Comparison of ENCODE assay signal across 12 cellular contexts in genomic region chrX:139692506-139692849, GRCh38. TPM values are rescaled to one million over a fixed set of nuclear protein-coding genes. Genes with fewer than 3 reads are reported as not detected.
DNase-seq lines count a peak whose midpoint lies in the region; ATAC-seq, FAIRE-seq and TF ChIP-seq lines count a peak whose summit lies in the region.
"Had no signal": no experiment of that assay in that cellular context is flagged by ENCODE, and none has a peak within 500 bp of the region (broad histone marks: within the 10 kb centered on the region; RNA-seq: fewer than 3 reads in every experiment).

No MANE protein-coding gene starts in this region.

- H3K4me3 Mint-ChIP-seq in nephron progenitor cell: peak overlapping the region; percentile 68
- H3K4me3 Mint-ChIP-seq: activated naive CD8-positive, alpha-beta T cell had no signal

- POLR2A ChIA-PET in A673 (lab: Charles Lee; ENCODE audit: low non-redundant PET): no interaction called here
- POLR2A ChIA-PET in endothelial cell of umbilical vein (lab: Charles Lee): no interaction called here

- CTCF ChIA-PET in A673 (lab: Charles Lee) (no interaction called here), endothelial cell of umbilical vein (lab: Charles Lee) (no interaction called here)

- no peak overlapping the region for H2AFZ ChIP-seq in endothelial cell of umbilical vein (ENCODE audit: low read depth, low read length)

- no peaks in the 10 kb centered on the region for H3K9me1 ChIP-seq in endothelial cell of umbilical vein (replicated peaks; ENCODE audit: control insufficient read depth, extremely low read depth, insufficient read depth, low read length)

- no peaks in the 10 kb centered on the region for H3K36me3 Mint-ChIP-seq in nephron progenitor cell (ENCODE audit: low read depth)

- TF ChIP-seq CTCF in A673 (conservative IDR thresholded peaks at IDR 0.05; ENCODE audit: low read depth, low read length): no peak
- TF ChIP-seq CTCF in endothelial cell of umbilical vein (IDR thresholded peaks at IDR 0.05; ENCODE audit: extremely low read depth in 1 of 2, insufficient read depth in 1 of 2, low read depth in 1 of 2, low read length in 2 of 2): no peak
- no peak for TF ChIP-seq CTCF in nephron progenitor cell (IDR thresholded peaks at IDR 0.05)

- H3K27ac ChIP-seq in A673 (ENCODE audit: low read depth, low read length, poor library complexity, severe bottlenecking) (no peak overlapping the region), endothelial cell of umbilical vein (ENCODE audit: insufficient read depth, low read depth, low read length) (no peak overlapping the region)

- H3K27ac Mint-ChIP-seq in nephron progenitor cell: no peak overlapping the region
- H3K27ac Mint-ChIP-seq: activated naive CD8-positive, alpha-beta T cell; CD14-positive monocyte had no signal

- H3K9ac ChIP-seq in endothelial cell of umbilical vein (replicated peaks; ENCODE audit: extremely low read depth, insufficient read depth, low read length): no peak overlapping the region

- H3K4me1 ChIP-seq in A673 (ENCODE audit: insufficient read depth, low read length, poor library complexity, severe bottlenecking) (no peaks in the 10 kb centered on the region), endothelial cell of umbilical vein (ENCODE audit: control insufficient read depth, extremely low read depth, insufficient read depth, low read length) (no peaks in the 10 kb centered on the region)

- H3K36me3 ChIP-seq in A673 (ENCODE audit: insufficient read depth, low read length, poor library complexity, severe bottlenecking): no peaks in the 10 kb centered on the region
- no peaks in the 10 kb centered on the region for H3K36me3 ChIP-seq in endothelial cell of umbilical vein (ENCODE audit: control insufficient read depth in 2 of 2, extremely low read depth in 1 of 2, insufficient read depth in 2 of 2, low read length in 2 of 2)

- peak; percentile 43 for ATAC-seq in HG02870 (IDR thresholded peaks at IDR 0.05; ENCODE audit: unreplicated experiment)

- no TSS peak for BruUV-seq in A673 (replicated peaks; lab: Mats Ljungman, UMichigan)
- no TSS peak for BruUV-seq in endothelial cell of umbilical vein (replicated peaks; lab: Mats Ljungman, UMichigan)

- peak overlapping the region; percentile 16 for H3K4me2 ChIP-seq in endothelial cell of umbilical vein (ENCODE audit: insufficient read depth, low read length)

- no peaks in the 10 kb centered on the region for H3K27me3 ChIP-seq in A673 (replicated peaks; ENCODE audit: insufficient read depth, low read depth, low read length, poor library complexity)
- H3K27me3 ChIP-seq in endothelial cell of umbilical vein (ENCODE audit: control insufficient read depth in 2 of 2, insufficient read depth in 2 of 2, low read length in 2 of 2): peaks cover 12 to 15% of the 10 kb centered on the region in 2 experiments

- no peak for TF ChIP-seq POLR2A in endothelial cell of umbilical vein (IDR thresholded peaks at IDR 0.05; ENCODE audit: low read depth, low read length)

- peaks cover 29% of the 10 kb centered on the region for H3K9me3 Mint-ChIP-seq in nephron progenitor cell

- intact Hi-C loops in A673 (cut with micrococcal nuclease; ENCODE audit: unreplicated experiment) (no loop called here), endothelial cell of umbilical vein (cut with micrococcal nuclease) (no loop called here)

- H3K79me2 ChIP-seq in endothelial cell of umbilical vein (ENCODE audit: control insufficient read depth, insufficient read depth, low read length): no peaks in the 10 kb centered on the region

- peak overlapping the region; percentile 31 for H3K4me3 ChIP-seq in A673 (ENCODE audit: low read depth, low read length, poor library complexity, severe bottlenecking)
- H3K4me3 ChIP-seq in endothelial cell of umbilical vein (replicated peaks in 1 of 3; ENCODE audit: insufficient read depth in 1 of 3, low read depth in 1 of 3, low read length in 3 of 3): no peak overlapping the region

- no peaks in the 10 kb centered on the region for H3K4me1 Mint-ChIP-seq in nephron progenitor cell

- no peaks in the 10 kb centered on the region for H3K9me3 ChIP-seq in A673 (ENCODE audit: low read depth, low read length, poor library complexity, severe bottlenecking)
- H3K9me3 ChIP-seq in endothelial cell of umbilical vein (replicated peaks; ENCODE audit: control insufficient read depth, insufficient read depth, low read length): no peaks in the 10 kb centered on the region

- no peaks in the 10 kb centered on the region for H4K20me1 ChIP-seq in endothelial cell of umbilical vein (replicated peaks; ENCODE audit: control insufficient read depth, extremely low read depth, insufficient read depth, low read length)

- peaks cover 60% of the 10 kb centered on the region for H3K27me3 Mint-ChIP-seq in nephron progenitor cell (ENCODE audit: low read depth, poor library complexity)

- dilution Hi-C loops in endothelial cell of umbilical vein (cut with MboI; ENCODE audit: extremely low pct_ligation_motif_present, low sequenced_read_pairs): no loop called here

- no peak for DNase-seq in A673 (ENCODE audit: low spot score)
- no peak for DNase-seq in endothelial cell of umbilical vein (ENCODE audit: low read depth, low spot score)
- no peak for DNase-seq in nephron progenitor cell
- no peak for DNase-seq in activated CD4-positive, alpha-beta T cell treated with anti-CD3 and anti-CD28 coated beads, Interleukin-2, amount 50 U/mL, for 1 hour
- no peak for DNase-seq in activated CD4-positive, CD25-positive, alpha-beta regulatory T cell treated with anti-CD3 and anti-CD28 coated beads, Interleukin-2, amount 50 U/mL, for 72 hours
- no peak for DNase-seq in urothelium cell line (ENCODE audit: low spot score)
- no peak for DNase-seq in NCI-H2029 (lab: John Stamatoyannopoulos, UW)
- DNase-seq: left cardiac atrium, NCI-H226 had no signal

- FAIRE-seq in endothelial cell of umbilical vein (lab: Jason Lieb, UNC) (no peak), urothelium cell line (lab: Jason Lieb, UNC) (no peak)

TF ChIP-seq in endothelial cell of umbilical vein, 7 proteins besides CTCF, POLR2A, EP300 and RAD21:
- TF ChIP-seq EZH2 (IDR thresholded peaks at IDR 0.05; ENCODE audit: borderline replicate concordance, low read depth, low read length, severe bottlenecking): peak; percentile 60
- TF ChIP-seq JUN (IDR thresholded peaks at IDR 0.05; ENCODE audit: borderline replicate concordance, insufficient read depth, insufficient read length, low read depth): no peak
- no peak for TF ChIP-seq MYC (IDR thresholded peaks at IDR 0.05; ENCODE audit: low read depth, low read length)
- no peak for TF ChIP-seq GATA2 (IDR thresholded peaks at IDR 0.05; ENCODE audit: insufficient read depth, insufficient read length, low read depth, low read length)
- TF ChIP-seq MAX (IDR thresholded peaks at IDR 0.05; ENCODE audit: insufficient read depth, insufficient read length): no peak
- no peak for TF ChIP-seq POLR2AphosphoS5 (IDR thresholded peaks at IDR 0.05; ENCODE audit: insufficient read depth, low read depth, low read length)

RNA-seq across cellular contexts. Expression of gene MCF2, which starts 15.5 kb away (rescaled TPM):
- 1.3 and 2.7 TPM in 2 replicates for total RNA-seq in A673 (2021)
- total RNA-seq in endothelial cell of umbilical vein: 0.13 TPM in 1 of 2 replicates, not detected in the other
- polyA plus RNA-seq in endothelial cell of umbilical vein: not detected in 2 replicates
- polyA plus RNA-seq in endothelial cell of umbilical vein (2011; cell fraction: cytosol; rRNA removed): not detected in 2 replicates
- 0.13 and 0.30 TPM in 2 replicates for polyA plus RNA-seq in endothelial cell of umbilical vein (2011; cell fraction: nucleus; rRNA removed)
- not detected in 2 replicates for polyA plus RNA-seq in endothelial cell of umbilical vein (2012)
- polyA minus RNA-seq in endothelial cell of umbilical vein: not detected in 2 replicates
- not detected for polyA minus RNA-seq in endothelial cell of umbilical vein (2011; cell fraction: cytosol; rRNA and poly(A)+ RNA removed)
- polyA minus RNA-seq in endothelial cell of umbilical vein (2011; cell fraction: nucleus; rRNA and poly(A)+ RNA removed): 0.34 TPM in 1 of 2 replicates, not detected in the other
- polyA plus RNA-seq: CD14-positive monocyte had no signal
